Comparison of ENCODE assay signal across 15 cellular contexts in genomic region chr16:80233097-80233835, GRCh38.
"Had no signal": no experiment of that assay in that cellular context is flagged by ENCODE, and none has a peak within 500 bp of the region (broad histone marks: within the 10 kb centered on the region; RNA-seq: fewer than 3 reads in every experiment).

No MANE protein-coding gene starts in this region.

- H2AFZ ChIP-seq: hepatocyte, neural progenitor cell had no signal

- H3K79me2 ChIP-seq: hepatocyte had no signal

- H3K36me3 ChIP-seq: ascending aorta, cardiac muscle cell, esophagus muscularis mucosa, neural progenitor cell, ovary, stomach, thoracic aorta had no signal

- H3K4me1 ChIP-seq: neural progenitor cell had no signal

- DNase-seq: activated CD4-positive, alpha-beta T cell treated with anti-CD3 and anti-CD28 coated beads for 1 hour; activated CD4-positive, alpha-beta T cell treated with anti-CD3 and anti-CD28 coated beads, Interleukin-2, amount 50 U/mL, for 4 hours; activated naive CD4-positive, alpha-beta T cell treated with anti-CD3 and anti-CD28 coated beads for 36 hours; activated naive CD8-positive, alpha-beta T cell treated with anti-CD3 and anti-CD28 coated beads, Interleukin-2, amount 50 U/mL, for 24 hours; islet precursor cell; left ventricle myocardium superior; ovary; stimulated activated CD4-positive, alpha-beta T cell treated with anti-CD3 and anti-CD28 coated beads, Interleukin-1b, Interleukin-23, amount 100 ng/mL, for 48 hours; stomach had no signal

- H3K9me3 ChIP-seq: ovary, stomach, thoracic aorta had no signal

- H3K27ac ChIP-seq: ascending aorta, cardiac muscle cell, esophagus muscularis mucosa, hepatocyte, neural progenitor cell, ovary, stomach, thoracic aorta had no signal

- ATAC-seq: activated naive CD8-positive, alpha-beta T cell treated with anti-CD3 and anti-CD28 coated beads, Interleukin-2, amount 50 U/mL, for 24 hours; left ventricle myocardium superior had no signal

- H3K27me3 ChIP-seq: ascending aorta, esophagus muscularis mucosa, hepatocyte, neural progenitor cell, ovary, stomach had no signal

- H3K4me3 ChIP-seq: ascending aorta, cardiac muscle cell, esophagus muscularis mucosa, hepatocyte, neural progenitor cell, ovary, stomach, thoracic aorta had no signal

- H3K4me2 ChIP-seq: hepatocyte, neural progenitor cell had no signal
